In the genomic region with DNA sequence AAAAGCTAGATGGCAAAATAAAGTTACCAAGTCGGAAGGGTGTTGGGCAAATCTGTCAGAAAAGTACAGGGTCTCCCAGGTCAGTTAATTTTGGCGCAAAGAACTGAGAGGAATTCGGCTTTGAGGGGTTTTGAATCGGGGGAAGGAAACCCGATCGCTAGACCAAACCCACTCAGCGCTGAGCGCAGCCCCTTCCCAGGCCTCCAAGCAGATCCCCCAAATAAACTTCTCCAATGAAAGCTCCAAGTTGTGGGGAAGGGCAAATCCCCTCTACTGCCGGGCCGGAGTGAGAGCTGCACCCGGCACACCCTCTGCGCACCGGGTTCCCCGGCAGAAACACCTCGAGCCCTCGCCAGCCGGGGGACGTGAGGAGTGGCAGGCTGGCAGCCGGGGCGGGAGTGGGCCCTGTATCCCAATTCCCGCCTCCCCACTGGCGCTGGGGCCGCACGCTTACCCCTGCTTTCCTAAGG, we compare ENCODE assay signal across 8 cellular contexts. TPM values are rescaled to one million over a fixed set of nuclear protein-coding genes. Genes with fewer than 3 reads are reported as not detected.
A peak's percentile ranks its signal among the peaks of the same experiment; 100 is the strongest.
DNase-seq lines count a peak whose midpoint lies in the region; ATAC-seq and TF ChIP-seq lines count a peak whose summit lies in the region.

No MANE protein-coding gene starts in this region.

- H3K27me3 ChIP-seq in Peyer's patch (no peaks in the 10 kb centered on the region), dorsolateral prefrontal cortex (peaks cover 0 to 42% (median 10%) of the 10 kb centered on the region in 45 donors), mucosa of rectum (ENCODE audit: control insufficient read depth in 2 of 2, insufficient read depth in 2 of 2, low read length in 2 of 2) (no peaks in the 10 kb centered on the region), upper lobe of right lung (peaks cover 20% of the 10 kb centered on the region)

- peak overlapping the region in 1 of 4 donors; percentile 44 for H3K27ac ChIP-seq in Peyer's patch
- H3K27ac ChIP-seq in dorsolateral prefrontal cortex = peak overlapping the region in 1 of 59 donors; percentile 11
- no peak overlapping the region for H3K27ac ChIP-seq in mucosa of rectum (ENCODE audit: low read depth in 2 of 2, low read length in 2 of 2)
- H3K27ac ChIP-seq in upper lobe of right lung = no peak overlapping the region

- H3K9ac ChIP-seq in mucosa of rectum (ENCODE audit: low read depth in 1 of 2, low read length in 2 of 2) = peak overlapping the region in 1 of 2 donors; percentile 61

- peak overlapping the region; percentile 65 to 76 (median 72) for H3K4me3 ChIP-seq in Peyer's patch
- peak overlapping the region; percentile 53 to 92 (median 78) for H3K4me3 ChIP-seq in dorsolateral prefrontal cortex
- peak overlapping the region; percentile 72 to 75 for H3K4me3 ChIP-seq in mucosa of rectum (ENCODE audit: low read length in 2 of 2)
- H3K4me3 ChIP-seq in upper lobe of right lung = peak overlapping the region; percentile 85

- no peak for TF ChIP-seq POLR2A in Peyer's patch (IDR thresholded peaks at IDR 0.05)

- no peaks in the 10 kb centered on the region for H3K9me3 ChIP-seq in Peyer's patch
- H3K9me3 ChIP-seq in mucosa of rectum (ENCODE audit: control insufficient read depth in 2 of 2, low read length in 2 of 2) = no peaks in the 10 kb centered on the region
- no peaks in the 10 kb centered on the region for H3K9me3 ChIP-seq in upper lobe of right lung

- peak; percentile 1 for ATAC-seq in HG03095 (IDR thresholded peaks at IDR 0.05; ENCODE audit: unreplicated experiment)
- ATAC-seq in upper lobe of right lung = no peak

- H3K4me1 ChIP-seq in Peyer's patch (peaks cover 0 to 12% (median 0%) of the 10 kb centered on the region in 4 donors), mucosa of rectum (ENCODE audit: control insufficient read depth in 2 of 2, insufficient read depth in 2 of 2, low read length in 2 of 2) (peaks cover 4 to 6% of the 10 kb centered on the region in 2 donors), upper lobe of right lung (peaks cover 28% of the 10 kb centered on the region)

- TF ChIP-seq CTCF in Peyer's patch (IDR thresholded peaks at IDR 0.05) (no peak), dorsolateral prefrontal cortex (IDR thresholded peaks at IDR 0.05 in 54 of 56, conservative IDR thresholded peaks at IDR 0.05 in 2 of 56; ENCODE audit: low read depth in 1 of 56, partially characterized antibody in 56 of 56) (no peak), upper lobe of right lung (IDR thresholded peaks at IDR 0.05) (no peak)

- DNase-seq in activated naive CD4-positive, alpha-beta T cell treated with Interleukin-2 at 50 U/mL for 16 hours = peak; percentile 30
- no peak for DNase-seq in activated naive CD4-positive, alpha-beta T cell (lab: John Stamatoyannopoulos, UW)
- DNase-seq in Peyer's patch = no peak
- peak in 1 of 10 donors; percentile 42 for DNase-seq in dorsolateral prefrontal cortex
- DNase-seq in upper lobe of right lung = no peak
- no peak for DNase-seq in MV-4-11 (lab: John Stamatoyannopoulos, UW)

- intact Hi-C loops in dorsolateral prefrontal cortex (cut with DNase I) (loop anchor here in 1 of 2 donors (10.0 kb wide), 1 partner anchor 260 kb away; no protein-coding TSS in a partner anchor), upper lobe of right lung (cut with DNase I) (no loop called here)

- no peaks in the 10 kb centered on the region for H3K36me3 ChIP-seq in Peyer's patch
- H3K36me3 ChIP-seq in mucosa of rectum (ENCODE audit: control insufficient read depth in 2 of 2, insufficient read depth in 2 of 2, low read length in 2 of 2) = no peaks in the 10 kb centered on the region
- H3K36me3 ChIP-seq in upper lobe of right lung = no peaks in the 10 kb centered on the region

RNA-seq across cellular contexts. Expression of a gene that starts 0.4 kb away (rescaled TPM):
- total RNA-seq in Peyer's patch = 10 to 100 TPM in 1 of 4 donors, 1 to 10 TPM in 3; 1.2 to 17.3 (median 3.7) TPM
- 1 to 10 TPM in 7 of 120 experiments, under 1 TPM in 89, not detected in 24; 0.08 to 2.3 (median 0.33) TPM for total RNA-seq in dorsolateral prefrontal cortex
- 0.29 TPM for total RNA-seq in upper lobe of right lung
